1 cellular context compared by ENCODE assay signal in the genomic region with DNA sequence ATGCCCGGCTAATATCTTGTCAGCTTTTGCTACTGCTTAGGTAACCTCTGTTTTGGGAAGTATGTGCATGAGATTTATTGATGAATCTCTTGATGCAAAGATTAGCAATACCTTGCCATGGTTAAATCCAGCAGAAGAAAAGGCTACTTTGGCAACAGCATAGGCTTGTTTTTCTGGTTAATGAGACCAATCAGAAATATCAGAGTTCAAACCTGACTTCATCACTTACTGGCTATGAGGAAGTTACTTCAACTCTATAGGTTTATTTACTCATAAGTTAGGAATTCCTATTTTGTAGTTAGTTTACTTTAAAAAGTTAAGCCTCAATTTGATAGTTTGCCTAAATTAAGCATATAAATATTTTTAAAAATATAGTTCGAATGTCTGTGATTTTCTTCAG.
TF ChIP-seq lines count a peak whose summit lies in the region.

No MANE protein-coding gene starts in this region.

TF ChIP-seq in HepG2, 621 proteins besides CTCF, POLR2A, EP300 and RAD21 (continued from another document):
- TF ChIP-seq, protein P1, sequence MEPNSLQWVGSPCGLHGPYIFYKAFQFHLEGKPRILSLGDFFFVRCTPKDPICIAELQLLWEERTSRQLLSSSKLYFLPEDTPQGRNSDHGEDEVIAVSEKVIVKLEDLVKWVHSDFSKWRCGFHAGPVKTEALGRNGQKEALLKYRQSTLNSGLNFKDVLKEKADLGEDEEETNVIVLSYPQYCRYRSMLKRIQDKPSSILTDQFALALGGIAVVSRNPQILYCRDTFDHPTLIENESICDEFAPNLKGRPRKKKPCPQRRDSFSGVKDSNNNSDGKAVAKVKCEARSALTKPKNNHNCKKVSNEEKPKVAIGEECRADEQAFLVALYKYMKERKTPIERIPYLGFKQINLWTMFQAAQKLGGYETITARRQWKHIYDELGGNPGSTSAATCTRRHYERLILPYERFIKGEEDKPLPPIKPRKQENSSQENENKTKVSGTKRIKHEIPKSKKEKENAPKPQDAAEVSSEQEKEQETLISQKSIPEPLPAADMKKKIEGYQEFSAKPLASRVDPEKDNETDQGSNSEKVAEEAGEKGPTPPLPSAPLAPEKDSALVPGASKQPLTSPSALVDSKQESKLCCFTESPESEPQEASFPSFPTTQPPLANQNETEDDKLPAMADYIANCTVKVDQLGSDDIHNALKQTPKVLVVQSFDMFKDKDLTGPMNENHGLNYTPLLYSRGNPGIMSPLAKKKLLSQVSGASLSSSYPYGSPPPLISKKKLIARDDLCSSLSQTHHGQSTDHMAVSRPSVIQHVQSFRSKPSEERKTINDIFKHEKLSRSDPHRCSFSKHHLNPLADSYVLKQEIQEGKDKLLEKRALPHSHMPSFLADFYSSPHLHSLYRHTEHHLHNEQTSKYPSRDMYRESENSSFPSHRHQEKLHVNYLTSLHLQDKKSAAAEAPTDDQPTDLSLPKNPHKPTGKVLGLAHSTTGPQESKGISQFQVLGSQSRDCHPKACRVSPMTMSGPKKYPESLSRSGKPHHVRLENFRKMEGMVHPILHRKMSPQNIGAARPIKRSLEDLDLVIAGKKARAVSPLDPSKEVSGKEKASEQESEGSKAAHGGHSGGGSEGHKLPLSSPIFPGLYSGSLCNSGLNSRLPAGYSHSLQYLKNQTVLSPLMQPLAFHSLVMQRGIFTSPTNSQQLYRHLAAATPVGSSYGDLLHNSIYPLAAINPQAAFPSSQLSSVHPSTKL (CRISPR knock-in tag; IDR thresholded peaks at IDR 0.05), result no peak
- TF ChIP-seq ATF2 (CRISPR knock-in tag; IDR thresholded peaks at IDR 0.05), result no peak
- no peak for TF ChIP-seq KDM3A (CRISPR knock-in tag; IDR thresholded peaks at IDR 0.05; ENCODE audit: low read depth)
- TF ChIP-seq, protein P2, sequence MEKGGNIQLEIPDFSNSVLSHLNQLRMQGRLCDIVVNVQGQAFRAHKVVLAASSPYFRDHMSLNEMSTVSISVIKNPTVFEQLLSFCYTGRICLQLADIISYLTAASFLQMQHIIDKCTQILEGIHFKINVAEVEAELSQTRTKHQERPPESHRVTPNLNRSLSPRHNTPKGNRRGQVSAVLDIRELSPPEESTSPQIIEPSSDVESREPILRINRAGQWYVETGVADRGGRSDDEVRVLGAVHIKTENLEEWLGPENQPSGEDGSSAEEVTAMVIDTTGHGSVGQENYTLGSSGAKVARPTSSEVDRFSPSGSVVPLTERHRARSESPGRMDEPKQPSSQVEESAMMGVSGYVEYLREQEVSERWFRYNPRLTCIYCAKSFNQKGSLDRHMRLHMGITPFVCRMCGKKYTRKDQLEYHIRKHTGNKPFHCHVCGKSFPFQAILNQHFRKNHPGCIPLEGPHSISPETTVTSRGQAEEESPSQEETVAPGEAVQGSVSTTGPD (CRISPR knock-in tag; IDR thresholded peaks at IDR 0.05), result no peak
- no peak for TF ChIP-seq ZFP90 (CRISPR knock-in tag; IDR thresholded peaks at IDR 0.05; ENCODE audit: borderline replicate concordance)
- no peak for TF ChIP-seq KDM4B (CRISPR knock-in tag; IDR thresholded peaks at IDR 0.05)
TF ChIP-seq in HepG2: peak in this region for 0.
